ENCODE assay signal across 28 cellular contexts in the genomic region with DNA sequence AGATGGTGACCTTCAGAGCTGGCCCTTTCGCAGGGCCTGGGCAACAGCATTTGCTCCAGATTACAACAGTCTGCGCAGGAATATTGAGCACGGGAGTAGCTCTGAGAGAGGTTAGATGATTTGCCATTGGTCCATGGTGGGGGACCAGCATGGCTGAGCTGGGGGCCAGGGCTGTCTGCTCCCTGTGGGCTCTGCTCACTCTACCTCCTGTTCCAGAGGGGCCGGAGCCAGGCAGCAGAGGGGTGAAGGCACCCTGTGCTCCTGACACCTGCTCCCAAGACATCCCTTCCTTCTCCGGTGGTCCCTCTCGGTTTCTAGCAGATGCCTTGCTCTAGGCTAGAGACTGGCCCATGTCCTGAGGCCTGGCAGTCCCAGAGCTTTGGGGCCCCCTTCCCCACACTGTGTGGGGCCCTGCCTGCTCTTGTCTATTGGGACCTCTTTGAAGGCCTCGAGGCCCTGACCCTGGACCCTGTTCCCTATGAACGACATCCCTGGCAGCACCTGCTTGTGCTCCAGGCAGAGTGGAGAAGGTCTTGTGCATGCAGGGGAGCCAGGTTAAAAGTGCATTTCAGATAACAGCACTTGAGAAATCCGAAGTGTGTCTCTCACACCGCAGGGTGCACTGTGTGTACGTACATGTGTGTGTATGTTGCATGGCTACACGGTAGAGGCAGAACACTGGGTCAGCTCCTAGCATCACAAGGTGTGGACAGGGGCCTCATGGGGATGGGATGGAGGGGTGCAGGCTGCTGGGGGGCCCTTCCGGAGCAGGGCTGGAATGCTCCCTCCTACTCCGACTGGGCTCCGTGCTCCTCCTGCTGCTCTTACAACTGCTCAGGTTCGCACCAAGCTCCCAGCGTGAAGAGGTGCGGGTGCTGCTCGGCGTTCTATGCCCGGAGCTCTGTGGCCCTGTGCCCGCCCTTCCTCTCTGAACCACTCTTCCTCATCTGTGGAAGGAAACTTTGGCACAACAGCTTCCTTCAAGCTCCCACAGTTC.
DNase-seq lines count a peak whose midpoint lies in the region; ATAC-seq and TF ChIP-seq lines count a peak whose summit lies in the region.
"Had no signal": no experiment of that assay in that cellular context is flagged by ENCODE, and none has a peak within 500 bp of the region (broad histone marks: within the 10 kb centered on the region; RNA-seq: fewer than 3 reads in every experiment).

No MANE protein-coding gene starts in this region.

- DNase-seq in stimulated activated naive CD8-positive, alpha-beta T cell treated with anti-CD3 and anti-CD28 coated beads, Interleukin-15, amount 100 ng/mL, for 72 hours = no peak
- no peak for DNase-seq in stimulated activated naive CD8-positive, alpha-beta T cell treated with anti-CD3 and anti-CD28 coated beads, Interleukin-15, Interleukin-2, amounts not matched to agents 100 U/mL and 50 U/mL, for 24 hours
- peak; percentile 70 for DNase-seq in coronary artery (ENCODE audit: low spot score)
- DNase-seq in omental fat pad (ENCODE audit: low spot score) = peak; percentile 8
- DNase-seq in ureter (ENCODE audit: low spot score) = peak; percentile 32
- no peak for DNase-seq in smooth muscle cell (lab: John Stamatoyannopoulos, UW; ENCODE audit: unreplicated experiment)
- DNase-seq in cerebellar nuclear complex (lab: John Stamatoyannopoulos, UW) = no peak
- DNase-seq: activated CD4-positive, CD25-positive, alpha-beta regulatory T cell treated with anti-CD3 and anti-CD28 coated beads, Interleukin-2, amount 50 U/mL, for 72 hours; activated T-cell treated with anti-CD3 and anti-CD28 coated beads, Interleukin-2, amount 50 U/mL, for 48 hours; C1 segment of cervical spinal cord; gastrocnemius medialis; hippocampal formation; MM.1S; nucleus accumbens; stimulated activated CD4-positive, alpha-beta T cell treated with anti-CD3 and anti-CD28 coated beads, Interleukin-1b, Interleukin-23, amount 100 ng/mL, for 48 hours; substantia nigra had no signal

- no peak overlapping the region for H3K4me3 Mint-ChIP-seq in stimulated activated naive CD8-positive, alpha-beta T cell treated with anti-CD3 and anti-CD28 coated beads, Interleukin-15, amount 100 ng/mL, for 72 hours
- H3K4me3 Mint-ChIP-seq: activated naive CD4-positive, alpha-beta T cell treated with anti-CD3 and anti-CD28 coated beads, Interleukin-2, amount 50 U/mL, for 24 hours; dendritic cell treated with granulocyte-macrophage colony-stimulating factor and Interleukin-4, amounts not matched to agents 40 ng/mL and 50 ng/mL, for 4 days; T-helper 1 cell treated with Interleukin-12 subunit alpha and Interleukin-12 subunit beta and Interleukin-4 antibody, amounts not matched to agents 30 μg/mL and 1 μg/mL, for 36 hours had no signal

- no peak overlapping the region for H3K4me2 ChIP-seq in smooth muscle cell
- H3K4me2 ChIP-seq: KMS-11 had no signal

- 87% methylated on average over 22 of the region's 22 CpGs for WGBS in smooth muscle cell (ENCODE audit: low lambda C conversion rate)

- H3K4me1 Mint-ChIP-seq in stimulated activated naive CD8-positive, alpha-beta T cell treated with anti-CD3 and anti-CD28 coated beads, Interleukin-15, amount 100 ng/mL, for 72 hours = peaks cover 9% of the 10 kb centered on the region
- H3K4me1 Mint-ChIP-seq: activated naive CD4-positive, alpha-beta T cell treated with anti-CD3 and anti-CD28 coated beads, Interleukin-2, amount 50 U/mL, for 24 hours had no signal

- no peak overlapping the region for H3K4me3 ChIP-seq in coronary artery
- H3K4me3 ChIP-seq in smooth muscle cell = no peak overlapping the region
- H3K4me3 ChIP-seq: cardiac muscle cell, gastrocnemius medialis, SK-N-MC, skin epidermis, uterus had no signal

- no peaks in the 10 kb centered on the region for H3K9me3 Mint-ChIP-seq in stimulated activated naive CD8-positive, alpha-beta T cell treated with anti-CD3 and anti-CD28 coated beads, Interleukin-15, amount 100 ng/mL, for 72 hours
- H3K9me3 Mint-ChIP-seq: activated naive CD4-positive, alpha-beta T cell treated with anti-CD3 and anti-CD28 coated beads, Interleukin-2, amount 50 U/mL, for 24 hours; dendritic cell treated with granulocyte-macrophage colony-stimulating factor and Interleukin-4, amounts not matched to agents 40 ng/mL and 50 ng/mL, for 4 days; T-helper 1 cell treated with Interleukin-12 subunit alpha and Interleukin-12 subunit beta and Interleukin-4 antibody, amounts not matched to agents 30 μg/mL and 1 μg/mL, for 36 hours had no signal

- H3F3A ChIP-seq in smooth muscle cell (ENCODE audit: low read depth) = no peaks in the 10 kb centered on the region

- H2AFZ ChIP-seq in smooth muscle cell (ENCODE audit: low read depth) = no peak overlapping the region

- H3K9ac ChIP-seq in smooth muscle cell (ENCODE audit: low read depth) = no peak overlapping the region
- H3K9ac ChIP-seq: KMS-11 had no signal

- no peak overlapping the region for H3K27ac Mint-ChIP-seq in stimulated activated naive CD8-positive, alpha-beta T cell treated with anti-CD3 and anti-CD28 coated beads, Interleukin-15, amount 100 ng/mL, for 72 hours
- H3K27ac Mint-ChIP-seq: activated naive CD4-positive, alpha-beta T cell treated with anti-CD3 and anti-CD28 coated beads, Interleukin-2, amount 50 U/mL, for 24 hours; dendritic cell treated with granulocyte-macrophage colony-stimulating factor and Interleukin-4, amounts not matched to agents 40 ng/mL and 50 ng/mL, for 4 days; T-helper 1 cell treated with Interleukin-12 subunit alpha and Interleukin-12 subunit beta and Interleukin-4 antibody, amounts not matched to agents 30 μg/mL and 1 μg/mL, for 36 hours had no signal

- H3K27ac ChIP-seq in coronary artery = no peak overlapping the region
- no peak overlapping the region for H3K27ac ChIP-seq in smooth muscle cell (ENCODE audit: low read depth)
- H3K27ac ChIP-seq: cardiac muscle cell, gastrocnemius medialis, KMS-11, RWPE1, SK-N-MC, skin epidermis, uterus had no signal

- H3K36me3 ChIP-seq in smooth muscle cell (ENCODE audit: low read depth) = no peaks in the 10 kb centered on the region
- H3K36me3 ChIP-seq: cardiac muscle cell, gastrocnemius medialis, uterus had no signal

- H3K4me1 ChIP-seq in smooth muscle cell (ENCODE audit: low read depth) = no peaks in the 10 kb centered on the region
- H3K4me1 ChIP-seq: Caco-2, gastrocnemius medialis, uterus had no signal

- no peak for TF ChIP-seq CTCF in coronary artery (IDR thresholded peaks at IDR 0.05)
- TF ChIP-seq CTCF in omental fat pad (IDR thresholded peaks at IDR 0.05) = no peak
- TF ChIP-seq CTCF in smooth muscle cell (IDR thresholded peaks at IDR 0.05; ENCODE audit: borderline replicate concordance, insufficient read depth, poor library complexity, severe bottlenecking) = no peak

- no peaks in the 10 kb centered on the region for H3K9me3 ChIP-seq in smooth muscle cell (replicated peaks; ENCODE audit: low read depth)
- H3K9me3 ChIP-seq: Caco-2, gastrocnemius medialis, uterus had no signal

- H3K27me3 Mint-ChIP-seq in stimulated activated naive CD8-positive, alpha-beta T cell treated with anti-CD3 and anti-CD28 coated beads, Interleukin-15, amount 100 ng/mL, for 72 hours = peaks cover 55% of the 10 kb centered on the region

- no peaks in the 10 kb centered on the region for H3K79me2 ChIP-seq in smooth muscle cell (ENCODE audit: low read depth)

- peaks cover 4% of the 10 kb centered on the region for H3K27me3 ChIP-seq in smooth muscle cell (ENCODE audit: low read depth)
- H3K27me3 ChIP-seq: cardiac muscle cell, uterus had no signal

- H4K20me1 ChIP-seq in smooth muscle cell (ENCODE audit: low read depth) = no peaks in the 10 kb centered on the region

- peak; percentile 10 for ATAC-seq in stimulated activated naive CD8-positive, alpha-beta T cell treated with anti-CD3 and anti-CD28 coated beads, Interleukin-15, amount 100 ng/mL, for 72 hours
- no peak for ATAC-seq in stimulated activated naive CD8-positive, alpha-beta T cell treated with anti-CD3 and anti-CD28 coated beads, Interleukin-15, Interleukin-2, amounts not matched to agents 100 U/mL and 50 U/mL, for 24 hours
- no peak for ATAC-seq in omental fat pad (ENCODE audit: low FRiP score)
- ATAC-seq in GM19463 (IDR thresholded peaks at IDR 0.05; ENCODE audit: unreplicated experiment) = no peak
- ATAC-seq: gastrocnemius medialis, left lobe of liver had no signal

Comparison
In these comparisons a context has a peak if more than half of its experiments do, and no peak if none do; other contexts are left out.
1. DNase-seq: peak in coronary artery (single experiment), omental fat pad (single experiment) and ureter (single experiment); none in stimulated activated naive CD8-positive, alpha-beta T cell treated with anti-CD3 and anti-CD28 coated beads, Interleukin-15, amount 100 ng/mL, for 72 hours (0 of 2), stimulated activated naive CD8-positive, alpha-beta T cell treated with anti-CD3 and anti-CD28 coated beads, Interleukin-15, Interleukin-2, amounts not matched to agents 100 U/mL and 50 U/mL, for 24 hours (single experiment), smooth muscle cell (single experiment) and cerebellar nuclear complex (0 of 2).